In the genomic region with DNA sequence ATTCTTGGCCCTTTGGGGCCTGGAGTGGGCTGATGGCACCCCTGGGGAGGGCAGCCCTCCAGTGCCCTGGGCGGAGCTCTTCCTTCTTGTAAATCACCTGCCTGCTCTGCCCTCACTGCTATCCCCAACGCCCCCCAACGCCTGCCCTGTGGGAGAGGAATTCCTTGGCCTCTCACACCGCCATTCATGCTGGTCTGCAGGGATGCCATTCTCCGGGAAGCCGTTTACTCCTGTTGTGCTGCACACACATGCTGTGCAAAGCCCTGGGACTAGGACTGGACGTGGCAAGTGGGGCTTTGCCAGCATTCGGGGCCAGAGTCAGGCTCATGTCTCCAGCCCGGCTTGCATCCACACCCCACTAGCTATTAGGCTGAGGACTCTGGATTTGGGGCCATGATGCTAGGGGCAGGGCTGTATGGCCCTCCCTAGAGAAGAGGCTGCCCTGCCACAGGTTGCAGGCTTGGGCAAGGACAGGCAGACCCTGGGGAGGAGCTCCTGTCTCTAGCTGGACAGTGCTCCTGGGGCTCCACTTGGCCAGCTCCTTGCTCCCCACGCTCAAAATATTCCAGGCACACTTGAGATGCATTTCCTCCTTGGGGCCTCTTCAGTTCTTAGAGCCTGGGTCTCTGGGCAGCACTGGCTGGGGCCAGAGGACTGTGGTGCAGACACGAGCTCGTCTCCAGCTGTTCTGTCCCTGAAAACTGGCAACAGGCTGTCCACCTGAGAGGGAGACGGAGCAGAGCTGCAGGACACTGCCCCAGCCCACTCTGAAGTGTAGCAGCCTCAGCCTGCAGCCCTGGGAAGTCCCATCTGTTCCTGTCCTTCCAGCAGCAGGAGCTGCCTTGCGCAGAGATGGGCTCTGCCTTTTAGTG, we compare ENCODE assay signal across 28 cellular contexts.
DNase-seq lines count a peak whose midpoint lies in the region; ATAC-seq and TF ChIP-seq lines count a peak whose summit lies in the region.
"Had no signal": no experiment of that assay in that cellular context is flagged by ENCODE, and none has a peak within 500 bp of the region (broad histone marks: within the 10 kb centered on the region; RNA-seq: fewer than 3 reads in every experiment).

No MANE protein-coding gene starts in this region.

- H3K4me1 ChIP-seq in testis, result no peaks in the 10 kb centered on the region
- H3K4me1 ChIP-seq in effector memory CD4-positive, alpha-beta T cell (ENCODE audit: control insufficient read depth, insufficient read depth, low read length, poor library complexity, severe bottlenecking), result no peaks in the 10 kb centered on the region
- H3K4me1 ChIP-seq: left lung, parathyroid adenoma, right lobe of liver, tibial nerve had no signal

- peak; percentile 43 for DNase-seq in activated CD8-positive, alpha-beta memory T cell treated with anti-CD3 and anti-CD28 coated beads for 24 hours
- no peak for DNase-seq in activated CD8-positive, alpha-beta memory T cell treated with anti-CD3 and anti-CD28 coated beads, Interleukin-2, amount 10 ng/mL, durations not matched to agents 7 days and 5 days
- DNase-seq in WTC11 (ENCODE audit: low spot score) (no peak), islet precursor cell (peak; percentile 37), testis (peak; percentile 4), Ammon's horn (ENCODE audit: low spot score) (no peak)
- no peak for DNase-seq in effector memory CD4-positive, alpha-beta T cell
- DNase-seq in NK-92 treated with Interleukin-12 subunit alpha and Interleukin-12 subunit beta, amount 100 ng/mL, for 24 hours (lab: John Stamatoyannopoulos, UW), result no peak
- DNase-seq: activated CD4-positive, alpha-beta T cell treated with anti-CD3 and anti-CD28 coated beads for 36 hours; AML-193; anterior cingulate cortex; GDM1; naive thymus-derived CD8-positive, alpha-beta T cell; NCI-H1048; NCI-H1694 treated with DMSO at 0.1 percent for 48 hours; NCI-H345; NCI-H748 treated with DMSO at 0.1 percent for 48 hours; right lobe of liver; RPMI8226; T-helper 17 cell had no signal

- POLR2A ChIA-PET in WTC11 (lab: Charles Lee), result no interaction called here

- no peaks in the 10 kb centered on the region for H3K27me3 ChIP-seq in testis
- H3K27me3 ChIP-seq in effector memory CD4-positive, alpha-beta T cell (replicated peaks; ENCODE audit: control insufficient read depth, insufficient read depth, low read length, poor library complexity, severe bottlenecking), result no peaks in the 10 kb centered on the region
- H3K27me3 ChIP-seq: cardiac muscle cell, right lobe of liver, tibial nerve had no signal

- H3K36me3 Mint-ChIP-seq in activated CD8-positive, alpha-beta memory T cell treated with anti-CD3 and anti-CD28 coated beads, Interleukin-2, amount 10 ng/mL, durations not matched to agents 7 days and 5 days, result no peaks in the 10 kb centered on the region
- no peaks in the 10 kb centered on the region for H3K36me3 Mint-ChIP-seq in WTC11
- H3K36me3 Mint-ChIP-seq: activated naive CD4-positive, alpha-beta T cell treated with anti-CD3 and anti-CD28 coated beads, Interleukin-2, amount 50 U/mL, for 24 hours; naive thymus-derived CD8-positive, alpha-beta T cell had no signal

- no peak overlapping the region for H3K27ac Mint-ChIP-seq in activated CD8-positive, alpha-beta memory T cell treated with anti-CD3 and anti-CD28 coated beads, Interleukin-2, amount 10 ng/mL, durations not matched to agents 7 days and 5 days
- no peak overlapping the region for H3K27ac Mint-ChIP-seq in WTC11
- H3K27ac Mint-ChIP-seq: activated CD4-positive, alpha-beta T cell treated with anti-CD3 and anti-CD28 coated beads for 36 hours; activated naive CD4-positive, alpha-beta T cell treated with anti-CD3 and anti-CD28 coated beads, Interleukin-2, amount 50 U/mL, for 24 hours; naive thymus-derived CD8-positive, alpha-beta T cell; T-helper 17 cell had no signal

- H3K27me3 Mint-ChIP-seq in activated CD8-positive, alpha-beta memory T cell treated with anti-CD3 and anti-CD28 coated beads, Interleukin-2, amount 10 ng/mL, durations not matched to agents 7 days and 5 days, result no peaks in the 10 kb centered on the region
- no peaks in the 10 kb centered on the region; the same call in 1 of the 2 replicates for H3K27me3 Mint-ChIP-seq in WTC11 (ENCODE audit: low read depth)
- H3K27me3 Mint-ChIP-seq: stimulated activated naive CD8-positive, alpha-beta T cell treated with anti-CD3 and anti-CD28 coated beads, Interleukin-15, amount 100 ng/mL, for 72 hours had no signal

- TF ChIP-seq POLR2A in testis (IDR thresholded peaks at IDR 0.05), result no peak

- H3K4me3 ChIP-seq in testis, result no peak overlapping the region
- H3K4me3 ChIP-seq in effector memory CD4-positive, alpha-beta T cell (ENCODE audit: insufficient read depth, low read depth, low read length, poor library complexity, severe bottlenecking), result no peak overlapping the region
- H3K4me3 ChIP-seq: cardiac muscle cell, left lung, right lobe of liver, SK-N-MC, tibial nerve had no signal

- CTCF ChIA-PET in activated CD8-positive, alpha-beta memory T cell treated with anti-CD3 and anti-CD28 coated beads, Interleukin-2, amount 10 ng/mL, durations not matched to agents 7 days and 5 days (lab: Charles Lee), result no interaction called here
- CTCF ChIA-PET in WTC11 (lab: Charles Lee), result no interaction called here

- H3K4me3 Mint-ChIP-seq in activated CD8-positive, alpha-beta memory T cell treated with anti-CD3 and anti-CD28 coated beads, Interleukin-2, amount 10 ng/mL, durations not matched to agents 7 days and 5 days, result no peak overlapping the region
- no peak overlapping the region for H3K4me3 Mint-ChIP-seq in WTC11
- H3K4me3 Mint-ChIP-seq: activated CD4-positive, alpha-beta T cell treated with anti-CD3 and anti-CD28 coated beads for 36 hours; activated naive CD4-positive, alpha-beta T cell treated with anti-CD3 and anti-CD28 coated beads, Interleukin-2, amount 50 U/mL, for 24 hours; naive thymus-derived CD8-positive, alpha-beta T cell; stimulated activated naive CD8-positive, alpha-beta T cell treated with anti-CD3 and anti-CD28 coated beads, Interleukin-15, amount 100 ng/mL, for 72 hours; T-helper 17 cell had no signal

- H3K27ac ChIP-seq in testis, result no peak overlapping the region
- no peak overlapping the region for H3K27ac ChIP-seq in effector memory CD4-positive, alpha-beta T cell (ENCODE audit: insufficient read depth, low read length, poor library complexity, severe bottlenecking)
- H3K27ac ChIP-seq: cardiac muscle cell, left lung, parathyroid adenoma, right lobe of liver, SK-N-MC, tibial nerve had no signal

- intact Hi-C loops in testis (cut with DNase I; ENCODE audit: low total_unique reads), result no loop called here

- H3K4me1 Mint-ChIP-seq in activated CD8-positive, alpha-beta memory T cell treated with anti-CD3 and anti-CD28 coated beads, Interleukin-2, amount 10 ng/mL, durations not matched to agents 7 days and 5 days, result no peaks in the 10 kb centered on the region
- H3K4me1 Mint-ChIP-seq in WTC11, result no peaks in the 10 kb centered on the region
- H3K4me1 Mint-ChIP-seq: activated CD4-positive, alpha-beta T cell treated with anti-CD3 and anti-CD28 coated beads for 36 hours; activated naive CD4-positive, alpha-beta T cell treated with anti-CD3 and anti-CD28 coated beads, Interleukin-2, amount 50 U/mL, for 24 hours; naive thymus-derived CD8-positive, alpha-beta T cell; stimulated activated naive CD8-positive, alpha-beta T cell treated with anti-CD3 and anti-CD28 coated beads, Interleukin-15, amount 100 ng/mL, for 72 hours; T-helper 17 cell had no signal

- H3K36me3 ChIP-seq in testis (ENCODE audit: low read depth, missing control alignments), result no peaks in the 10 kb centered on the region
- no peaks in the 10 kb centered on the region for H3K36me3 ChIP-seq in effector memory CD4-positive, alpha-beta T cell (ENCODE audit: control insufficient read depth, insufficient read depth, low read length)
- H3K36me3 ChIP-seq: cardiac muscle cell, left lung, right lobe of liver, tibial nerve had no signal

- H3K9me3 ChIP-seq in testis, result no peaks in the 10 kb centered on the region
- H3K9me3 ChIP-seq in effector memory CD4-positive, alpha-beta T cell (ENCODE audit: control insufficient read depth, low read length), result no peaks in the 10 kb centered on the region
- H3K9me3 ChIP-seq: left lung, right lobe of liver, tibial nerve had no signal

- 67 to 72% methylated on average over 6 to 14 of the region's 14 CpGs for WGBS in testis, 2 donors

- TF ChIP-seq CTCF in WTC11 (IDR thresholded peaks at IDR 0.05), result no peak
- TF ChIP-seq CTCF in testis (IDR thresholded peaks at IDR 0.05), result no peak

- H3K9me3 Mint-ChIP-seq in activated CD8-positive, alpha-beta memory T cell treated with anti-CD3 and anti-CD28 coated beads, Interleukin-2, amount 10 ng/mL, durations not matched to agents 7 days and 5 days (ENCODE audit: low read depth), result no peaks in the 10 kb centered on the region
- H3K9me3 Mint-ChIP-seq in WTC11, result 0 out of 2 replicates have a peak, but pooled peaks cover 3% of the 10 kb centered on the region
- H3K9me3 Mint-ChIP-seq: activated naive CD4-positive, alpha-beta T cell treated with anti-CD3 and anti-CD28 coated beads, Interleukin-2, amount 50 U/mL, for 24 hours; naive thymus-derived CD8-positive, alpha-beta T cell; stimulated activated naive CD8-positive, alpha-beta T cell treated with anti-CD3 and anti-CD28 coated beads, Interleukin-15, amount 100 ng/mL, for 72 hours had no signal

- no peak for ATAC-seq in activated CD8-positive, alpha-beta memory T cell treated with anti-CD3 and anti-CD28 coated beads, Interleukin-2, amount 10 ng/mL, durations not matched to agents 7 days and 5 days
- no peak for ATAC-seq in WTC11
- ATAC-seq: activated CD4-positive, alpha-beta T cell treated with anti-CD3 and anti-CD28 coated beads for 36 hours; HepG2; left lung; naive thymus-derived CD8-positive, alpha-beta T cell; right lobe of liver; stimulated activated naive CD8-positive, alpha-beta T cell treated with anti-CD3 and anti-CD28 coated beads, Interleukin-15, amount 100 ng/mL, for 72 hours; T-helper 17 cell had no signal

TF ChIP-seq in WTC11, 78 proteins besides CTCF, POLR2A, EP300 and RAD21:
- TF ChIP-seq TEAD1 (CRISPR knock-in tag; IDR thresholded peaks at IDR 0.05), result no peak
- no peak for TF ChIP-seq CBFB (CRISPR knock-in tag; IDR thresholded peaks at IDR 0.05; ENCODE audit: low read depth)
- TF ChIP-seq TCF7 (CRISPR knock-in tag; IDR thresholded peaks at IDR 0.05; ENCODE audit: low read depth), result no peak
- peak; percentile 24; the same call in 1 of the 2 replicates for TF ChIP-seq ZNF423 (CRISPR knock-in tag; IDR thresholded peaks at IDR 0.05)

Comparison
In these comparisons a context has a peak if more than half of its experiments do, and no peak if none do; other contexts are left out.
1. DNase-seq: peak in activated CD8-positive, alpha-beta memory T cell treated with anti-CD3 and anti-CD28 coated beads for 24 hours (single experiment), islet precursor cell (single experiment) and testis (single experiment); none in activated CD8-positive, alpha-beta memory T cell treated with anti-CD3 and anti-CD28 coated beads, Interleukin-2, amount 10 ng/mL, durations not matched to agents 7 days and 5 days (single experiment), WTC11 (single experiment), effector memory CD4-positive, alpha-beta T cell (0 of 3), NK-92 treated with Interleukin-12 subunit alpha and Interleukin-12 subunit beta, amount 100 ng/mL, for 24 hours (single experiment) and Ammon's horn (single experiment).